11 cellular contexts compared by ENCODE assay signal in the genomic region with DNA sequence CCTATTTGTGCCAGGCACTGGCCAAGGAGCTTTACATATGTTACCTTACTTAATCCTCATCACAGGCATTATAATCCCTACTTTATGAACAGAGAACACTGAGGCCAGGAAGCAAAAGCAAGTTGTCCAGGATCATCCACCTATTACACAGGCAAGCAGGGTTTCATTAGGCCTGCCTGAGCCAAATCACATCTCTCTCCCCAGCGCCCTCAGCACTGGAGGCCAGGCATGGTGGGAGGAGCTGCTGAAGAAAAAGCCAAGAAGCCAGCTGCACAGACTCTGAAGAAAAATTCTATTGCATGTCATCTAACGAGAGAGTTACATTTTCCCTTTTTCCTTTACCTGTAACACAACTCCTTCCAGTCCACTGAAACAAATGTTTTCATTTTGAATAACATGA.
DNase-seq lines count a peak whose midpoint lies in the region; ATAC-seq and TF ChIP-seq lines count a peak whose summit lies in the region.
"Had no signal": no experiment of that assay in that cellular context is flagged by ENCODE, and none has a peak within 500 bp of the region (broad histone marks: within the 10 kb centered on the region; RNA-seq: fewer than 3 reads in every experiment).

No MANE protein-coding gene starts in this region.

- H3K4me2 ChIP-seq in neuronal stem cell (ENCODE audit: insufficient read depth, low read length, poor library complexity, severe bottlenecking), result no peak overlapping the region

- H3K18ac ChIP-seq in neuronal stem cell (ENCODE audit: low read length), result no peak overlapping the region

- H3K9ac ChIP-seq in neuronal stem cell (ENCODE audit: low read depth, low read length, poor library complexity), result no peak overlapping the region

- H4K91ac ChIP-seq in neuronal stem cell (ENCODE audit: low read depth, low read length, poor library complexity), result no peak overlapping the region

- H2BK120ac ChIP-seq in neuronal stem cell (ENCODE audit: low read depth, low read length), result no peak overlapping the region

- no peak overlapping the region for H4K8ac ChIP-seq in neuronal stem cell (ENCODE audit: low read depth, low read length)

- H3K4me3 ChIP-seq in BE2C (ENCODE audit: low read depth, low read length), result no peak overlapping the region
- H3K4me3 ChIP-seq in cardiac muscle cell, result no peak overlapping the region
- no peak overlapping the region for H3K4me3 ChIP-seq in ovary
- no peak overlapping the region for H3K4me3 ChIP-seq in neuronal stem cell (ENCODE audit: low read length in 2 of 2)
- H3K4me3 ChIP-seq: spleen had no signal

- no peak overlapping the region for H2BK5ac ChIP-seq in neuronal stem cell (ENCODE audit: low read length)

- H3K27me3 ChIP-seq in BE2C (no peaks in the 10 kb centered on the region), cardiac muscle cell (no peaks in the 10 kb centered on the region), ovary (no peaks in the 10 kb centered on the region), neuronal stem cell (ENCODE audit: control insufficient read depth in 3 of 3, insufficient read depth in 3 of 3, low read depth in 1 of 3, low read length in 3 of 3) (no peaks in the 10 kb centered on the region)
- H3K27me3 ChIP-seq: spleen had no signal

- peak; percentile 38 for DNase-seq in BE2C
- peak; percentile 41 to 72 for DNase-seq in cardiac muscle cell (ENCODE audit: low read depth in 1 of 2, low spot score in 1 of 2)
- peak; percentile 61 to 72 (median 71) for DNase-seq in ovary
- DNase-seq in nucleus accumbens (lab: John Stamatoyannopoulos, UW), result no peak
- DNase-seq in DMS 273 (lab: John Stamatoyannopoulos, UW; ENCODE audit: unreplicated experiment), result no peak
- DNase-seq in kidney tubule cell (ENCODE audit: low spot score), result no peak
- DNase-seq in neuronal stem cell (ENCODE audit: low spot score), result no peak
- DNase-seq: activated B cell treated with CpG ODN at 0.5 μM for 24 hours, HCEC 1CT, spleen had no signal

- no peak overlapping the region for H3K23ac ChIP-seq in neuronal stem cell (ENCODE audit: low read depth, low read length, poor library complexity)

- no peak overlapping the region for H2BK12ac ChIP-seq in neuronal stem cell (ENCODE audit: low read length)

- no peak overlapping the region for H2AFZ ChIP-seq in neuronal stem cell (ENCODE audit: low read length)

- no peak for TF ChIP-seq EP300 in ovary (IDR thresholded peaks at IDR 0.05)

- H3K79me1 ChIP-seq in neuronal stem cell (ENCODE audit: low read depth, low read length), result no peaks in the 10 kb centered on the region

- no peak overlapping the region for H3K4ac ChIP-seq in neuronal stem cell (ENCODE audit: low read length)

- no peak for TF ChIP-seq CTCF in BE2C (IDR thresholded peaks at IDR 0.05; ENCODE audit: low read depth, low read length)
- TF ChIP-seq CTCF in cardiac muscle cell (IDR thresholded peaks at IDR 0.05; ENCODE audit: low read depth, low read length), result no peak
- no peak for TF ChIP-seq CTCF in ovary (IDR thresholded peaks at IDR 0.05)

- WGBS in ovary, 3 donors, result 5% methylated on average over 2 of the region's 2 CpGs
- WGBS in neuronal stem cell (ENCODE audit: extremely low coverage in 2 of 2, insufficient read length in 2 of 2, insufficient replicate concordance in 1 of 2), 2 donors, result no CpG with 5 or more reads among the region's 2 CpGs

- ATAC-seq in SK-N-SH treated with all-trans-retinoic acid at 6 μM for 48 hours, result peak; percentile 70

- H3K4me1 ChIP-seq in BE2C (peaks cover 16% of the 10 kb centered on the region), cardiac muscle cell (ENCODE audit: low read depth) (peaks cover 27% of the 10 kb centered on the region), ovary (ENCODE audit: insufficient read depth) (peaks cover 18% of the 10 kb centered on the region), neuronal stem cell (ENCODE audit: control insufficient read depth in 2 of 2, insufficient read depth in 1 of 2, low read depth in 1 of 2, low read length in 2 of 2) (peaks cover 7% of the 10 kb centered on the region in 2 donors)

- H3K9me3 ChIP-seq in BE2C, result no peaks in the 10 kb centered on the region
- no peaks in the 10 kb centered on the region for H3K9me3 ChIP-seq in cardiac muscle cell (ENCODE audit: low read depth)
- no peaks in the 10 kb centered on the region for H3K9me3 ChIP-seq in ovary
- H3K9me3 ChIP-seq in neuronal stem cell (replicated peaks in 1 of 2; ENCODE audit: control insufficient read depth in 2 of 2, insufficient read depth in 1 of 2, low read depth in 1 of 2, low read length in 2 of 2), result no peaks in the 10 kb centered on the region
- H3K9me3 ChIP-seq: spleen had no signal

- H2BK15ac ChIP-seq in neuronal stem cell (ENCODE audit: low read length), result no peak overlapping the region

- no peak for TF ChIP-seq POLR2A in ovary (IDR thresholded peaks at IDR 0.05)

- H3K36me3 ChIP-seq in BE2C (no peaks in the 10 kb centered on the region), cardiac muscle cell (no peaks in the 10 kb centered on the region), ovary (no peaks in the 10 kb centered on the region), neuronal stem cell (replicated peaks in 1 of 2; ENCODE audit: control insufficient read depth in 2 of 2, insufficient read depth in 2 of 2, low read length in 2 of 2) (no peaks in the 10 kb centered on the region)
- H3K36me3 ChIP-seq: spleen had no signal

- H2AK5ac ChIP-seq in neuronal stem cell (ENCODE audit: low read depth, low read length), result no peak overlapping the region

- intact Hi-C loops in ovary (cut with DNase I), result loop anchor here in 1 of 4 donors (10.0 kb wide), 1 partner anchor 66 kb away; no protein-coding TSS in a partner anchor

- H3K14ac ChIP-seq in neuronal stem cell (ENCODE audit: low read length), result no peak overlapping the region

- H3K27ac ChIP-seq in cardiac muscle cell (no peak overlapping the region), ovary (peak overlapping the region in 1 of 2 donors; percentile 42), neuronal stem cell (replicated peaks; ENCODE audit: low read length) (no peak overlapping the region)
- H3K27ac ChIP-seq: spleen had no signal

TF ChIP-seq in SK-N-SH treated with all-trans-retinoic acid at 6 μM for 48 hours, 23 proteins besides CTCF, POLR2A, EP300 and RAD21:
- TF ChIP-seq, protein P1, sequence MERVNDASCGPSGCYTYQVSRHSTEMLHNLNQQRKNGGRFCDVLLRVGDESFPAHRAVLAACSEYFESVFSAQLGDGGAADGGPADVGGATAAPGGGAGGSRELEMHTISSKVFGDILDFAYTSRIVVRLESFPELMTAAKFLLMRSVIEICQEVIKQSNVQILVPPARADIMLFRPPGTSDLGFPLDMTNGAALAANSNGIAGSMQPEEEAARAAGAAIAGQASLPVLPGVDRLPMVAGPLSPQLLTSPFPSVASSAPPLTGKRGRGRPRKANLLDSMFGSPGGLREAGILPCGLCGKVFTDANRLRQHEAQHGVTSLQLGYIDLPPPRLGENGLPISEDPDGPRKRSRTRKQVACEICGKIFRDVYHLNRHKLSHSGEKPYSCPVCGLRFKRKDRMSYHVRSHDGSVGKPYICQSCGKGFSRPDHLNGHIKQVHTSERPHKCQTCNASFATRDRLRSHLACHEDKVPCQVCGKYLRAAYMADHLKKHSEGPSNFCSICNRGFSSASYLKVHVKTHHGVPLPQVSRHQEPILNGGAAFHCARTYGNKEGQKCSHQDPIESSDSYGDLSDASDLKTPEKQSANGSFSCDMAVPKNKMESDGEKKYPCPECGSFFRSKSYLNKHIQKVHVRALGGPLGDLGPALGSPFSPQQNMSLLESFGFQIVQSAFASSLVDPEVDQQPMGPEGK (CRISPR knock-in tag; IDR thresholded peaks at IDR 0.05; ENCODE audit: borderline replicate concordance), result no peak
- TF ChIP-seq SNAI2 (CRISPR knock-in tag; IDR thresholded peaks at IDR 0.05) (no peak), BACH2 (CRISPR knock-in tag; IDR thresholded peaks at IDR 0.05; ENCODE audit: borderline replicate concordance) (no peak), TCF4 (CRISPR knock-in tag; IDR thresholded peaks at IDR 0.05; ENCODE audit: borderline replicate concordance) (no peak), ARNTL (CRISPR knock-in tag; IDR thresholded peaks at IDR 0.05; ENCODE audit: borderline replicate concordance, low read depth) (no peak), ZFP3 (CRISPR knock-in tag; IDR thresholded peaks at IDR 0.05) (no peak), CSDC2 (CRISPR knock-in tag; IDR thresholded peaks at IDR 0.05) (0 out of 2 replicates have a peak, but pooled peaks have one; percentile 38), ZNF8 (CRISPR knock-in tag; IDR thresholded peaks at IDR 0.05) (no peak)
- TF ChIP-seq, protein P2, sequence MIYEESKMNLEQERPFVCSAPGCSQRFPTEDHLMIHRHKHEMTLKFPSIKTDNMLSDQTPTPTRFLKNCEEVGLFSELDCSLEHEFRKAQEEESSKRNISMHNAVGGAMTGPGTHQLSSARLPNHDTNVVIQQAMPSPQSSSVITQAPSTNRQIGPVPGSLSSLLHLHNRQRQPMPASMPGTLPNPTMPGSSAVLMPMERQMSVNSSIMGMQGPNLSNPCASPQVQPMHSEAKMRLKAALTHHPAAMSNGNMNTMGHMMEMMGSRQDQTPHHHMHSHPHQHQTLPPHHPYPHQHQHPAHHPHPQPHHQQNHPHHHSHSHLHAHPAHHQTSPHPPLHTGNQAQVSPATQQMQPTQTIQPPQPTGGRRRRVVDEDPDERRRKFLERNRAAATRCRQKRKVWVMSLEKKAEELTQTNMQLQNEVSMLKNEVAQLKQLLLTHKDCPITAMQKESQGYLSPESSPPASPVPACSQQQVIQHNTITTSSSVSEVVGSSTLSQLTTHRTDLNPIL (CRISPR knock-in tag; IDR thresholded peaks at IDR 0.05; ENCODE audit: low read depth), result no peak

Comparison
In these comparisons a context has a peak if more than half of its experiments do, and no peak if none do; other contexts are left out.
1. DNase-seq: peak in BE2C (single experiment), cardiac muscle cell (2 of 2) and ovary (5 of 5); none in nucleus accumbens (0 of 56), DMS 273 (single experiment), kidney tubule cell (single experiment) and neuronal stem cell (single experiment).